Comparison of ENCODE assay signal across 31 cellular contexts in genomic region chr7:136293841-136294391, GRCh38.
DNase-seq lines count a peak whose midpoint lies in the region; ATAC-seq and TF ChIP-seq lines count a peak whose summit lies in the region.
"Had no signal": no experiment of that assay in that cellular context is flagged by ENCODE, and none has a peak within 500 bp of the region (broad histone marks: within the 10 kb centered on the region; RNA-seq: fewer than 3 reads in every experiment).

No MANE protein-coding gene starts in this region.

- no peak for TF ChIP-seq CTCF in endodermal cell (conservative IDR thresholded peaks at IDR 0.05)

- H3K36me3 ChIP-seq in endodermal cell (ENCODE audit: control insufficient read depth, insufficient read depth, low read length): no peaks in the 10 kb centered on the region
- H3K36me3 ChIP-seq: cardiac muscle cell, heart right ventricle, right atrium auricular region had no signal

- H3K27ac Mint-ChIP-seq in endodermal cell: no peak overlapping the region
- H3K27ac Mint-ChIP-seq: activated CD4-positive, alpha-beta T cell treated with anti-CD3 and anti-CD28 coated beads for 36 hours; activated CD8-positive, alpha-beta T cell treated with anti-CD3 and anti-CD28 coated beads, Interleukin-2, amount 10 ng/mL, durations not matched to agents 7 days and 5 days; activated naive CD8-positive, alpha-beta T cell; CD14-positive monocyte; effector memory CD8-positive, alpha-beta T cell had no signal

- H3K9me3 ChIP-seq in endodermal cell (ENCODE audit: control insufficient read depth, low read length): no peaks in the 10 kb centered on the region

- no peaks in the 10 kb centered on the region for H3K36me3 Mint-ChIP-seq in endodermal cell (ENCODE audit: low read depth)
- H3K36me3 Mint-ChIP-seq: activated naive CD8-positive, alpha-beta T cell; CD14-positive monocyte had no signal

- ATAC-seq in GM18907 (IDR thresholded peaks at IDR 0.05; ENCODE audit: unreplicated experiment) (peak; percentile 3), GM21737 (IDR thresholded peaks at IDR 0.05; ENCODE audit: unreplicated experiment) (peak; percentile 20), HG03565 (IDR thresholded peaks at IDR 0.05; ENCODE audit: unreplicated experiment) (peak; percentile 8), GM21717 (IDR thresholded peaks at IDR 0.05; ENCODE audit: unreplicated experiment) (no peak)
- ATAC-seq: activated CD4-positive, alpha-beta T cell treated with anti-CD3 and anti-CD28 coated beads for 36 hours; activated CD8-positive, alpha-beta T cell treated with anti-CD3 and anti-CD28 coated beads, Interleukin-2, amount 10 ng/mL, durations not matched to agents 7 days and 5 days; effector memory CD8-positive, alpha-beta T cell; esophagus mucosa; foreskin keratinocyte; heart right ventricle; left lobe of liver; Right ventricle myocardium inferior; SK-N-SH treated with all-trans-retinoic acid at 6 μM for 48 hours had no signal

- H3K4me3 Mint-ChIP-seq in endodermal cell: no peak overlapping the region
- H3K4me3 Mint-ChIP-seq: activated CD4-positive, alpha-beta T cell treated with anti-CD3 and anti-CD28 coated beads for 36 hours; activated CD8-positive, alpha-beta T cell treated with anti-CD3 and anti-CD28 coated beads, Interleukin-2, amount 10 ng/mL, durations not matched to agents 7 days and 5 days; activated naive CD8-positive, alpha-beta T cell; CD14-positive monocyte; effector memory CD8-positive, alpha-beta T cell had no signal

- no peak overlapping the region for H3K9ac ChIP-seq in endodermal cell (ENCODE audit: extremely low read depth, low read length, poor library complexity, severe bottlenecking)

- H3K4me1 Mint-ChIP-seq in endodermal cell: peaks cover 2% of the 10 kb centered on the region
- H3K4me1 Mint-ChIP-seq: activated CD4-positive, alpha-beta T cell treated with anti-CD3 and anti-CD28 coated beads for 36 hours; CD14-positive monocyte had no signal

- peaks cover 3% of the 10 kb centered on the region for H3K9me3 Mint-ChIP-seq in endodermal cell

- no peak overlapping the region for H3K27ac ChIP-seq in endodermal cell (ENCODE audit: low read depth, low read length)
- H3K27ac ChIP-seq: cardiac muscle cell, foreskin keratinocyte, heart right ventricle, right atrium auricular region had no signal

- H3K4me3 ChIP-seq in endodermal cell (ENCODE audit: low read length): no peak overlapping the region
- H3K4me3 ChIP-seq: cardiac muscle cell, heart right ventricle, right atrium auricular region had no signal

- no peaks in the 10 kb centered on the region for H3K4me1 ChIP-seq in endodermal cell (ENCODE audit: control insufficient read depth, insufficient read depth, low read length)
- H3K4me1 ChIP-seq: foreskin keratinocyte, heart right ventricle, right atrium auricular region had no signal

- no peaks in the 10 kb centered on the region for H3K27me3 ChIP-seq in endodermal cell (ENCODE audit: control insufficient read depth, insufficient read depth, low read length, poor library complexity, severe bottlenecking)
- H3K27me3 ChIP-seq: cardiac muscle cell, foreskin keratinocyte, heart right ventricle, right atrium auricular region had no signal

- DNase-seq in endodermal cell (peak; percentile 40), T1000 (lab: John Stamatoyannopoulos, UW) (no peak), NOMO-1 treated with DMSO at 0.1 percent for 48 hours (lab: John Stamatoyannopoulos, UW; ENCODE audit: unreplicated experiment) (no peak)
- DNase-seq: activated CD4-positive, alpha-beta T cell treated with anti-CD3 and anti-CD28 coated beads for 36 hours; activated CD8-positive, alpha-beta T cell treated with anti-CD3 and anti-CD28 coated beads, Interleukin-2, amount 10 ng/mL, durations not matched to agents 7 days and 5 days; aorta; cortex of kidney; DMS79; effector memory CD8-positive, alpha-beta T cell; foreskin keratinocyte; GDM1; HCEC 1CT; heart right ventricle; NCI-H2029; NCI-H226; NCI-H774; stimulated activated CD4-positive, alpha-beta T cell treated with anti-CD3 and anti-CD28 coated beads, Interleukin-2, amount 100 ng/mL, for 48 hours; T-helper 2 cell; trophoblast cell had no signal

- H3K27me3 Mint-ChIP-seq in endodermal cell (ENCODE audit: insufficient read depth): no peaks in the 10 kb centered on the region
- H3K27me3 Mint-ChIP-seq: activated CD4-positive, alpha-beta T cell treated with anti-CD3 and anti-CD28 coated beads for 36 hours; activated naive CD8-positive, alpha-beta T cell; effector memory CD8-positive, alpha-beta T cell had no signal
